ENCODE assay signal across 27 cellular contexts in the genomic region with DNA sequence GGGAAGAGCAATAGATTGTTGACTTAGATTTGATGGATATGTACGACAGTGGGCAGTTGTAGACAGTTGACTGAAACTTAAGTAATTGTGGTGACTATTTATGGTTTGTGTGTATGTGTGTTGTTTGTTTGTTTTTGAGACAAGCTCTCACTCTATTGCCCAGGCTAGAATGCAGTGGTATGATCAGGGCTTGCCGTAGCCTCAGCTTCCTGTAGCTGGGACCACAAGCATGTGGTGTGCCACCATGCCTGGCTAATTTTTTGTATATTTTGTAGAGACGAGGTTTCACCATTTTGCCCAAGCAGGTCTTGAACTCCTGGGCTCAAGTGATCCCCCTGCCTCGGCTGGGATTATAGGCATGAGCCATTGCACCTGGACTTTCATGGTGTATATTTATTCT. TPM values are rescaled to one million over a fixed set of nuclear protein-coding genes. Genes with fewer than 3 reads are reported as not detected.
"Had no signal": no experiment of that assay in that cellular context is flagged by ENCODE, and none has a peak within 500 bp of the region (broad histone marks: within the 10 kb centered on the region; RNA-seq: fewer than 3 reads in every experiment).

No MANE protein-coding gene starts in this region.

- H3K27ac Mint-ChIP-seq: endodermal cell; mesothelial cell of epicardium; stimulated activated memory B cell treated with anti-CD40 and anti-IgM and Interleukin-4, amounts not matched to agents 10 μg/mL and 1 μg/mL and 100 μg/mL, for 72 hours had no signal

- H3K27ac ChIP-seq: dorsolateral prefrontal cortex, epithelial cell of prostate, foreskin keratinocyte, left lung, sigmoid colon, upper lobe of right lung had no signal

- H3K4me3 ChIP-seq: dorsolateral prefrontal cortex, left lung, sigmoid colon, upper lobe of right lung had no signal

- H3K4me1 Mint-ChIP-seq: mesothelial cell of epicardium; stimulated activated memory B cell treated with anti-CD40 and anti-IgM and Interleukin-4, amounts not matched to agents 10 μg/mL and 1 μg/mL and 100 μg/mL, for 72 hours had no signal

- H3K4me3 Mint-ChIP-seq: brain; endodermal cell; mesothelial cell of epicardium; stimulated activated memory B cell treated with anti-CD40 and anti-IgM and Interleukin-4, amounts not matched to agents 10 μg/mL and 1 μg/mL and 100 μg/mL, for 72 hours had no signal

- FAIRE-seq: colon, keratinocyte had no signal

- DNase-seq: activated CD4-positive, alpha-beta T cell treated with anti-CD3 and anti-CD28 coated beads, Interleukin-2, amount 50 U/mL, for 48 hours; activated CD8-positive, alpha-beta memory T cell treated with anti-CD3 and anti-CD28 coated beads, Interleukin-2, amount 50 U/mL, for 48 hours; anterior cingulate cortex; caudate nucleus; dorsolateral prefrontal cortex; endodermal cell; foreskin keratinocyte; glutamatergic neuron; hypothalamus; left lung; occipital lobe; posterior cingulate gyrus; sigmoid colon; stimulated activated CD4-positive, alpha-beta T cell treated with anti-CD3 and anti-CD28 coated beads, Interleukin-4, amount 100 ng/mL, for 24 hours; upper lobe of right lung had no signal

- H3K27me3 Mint-ChIP-seq: brain; stimulated activated memory B cell treated with anti-CD40 and anti-IgM and Interleukin-4, amounts not matched to agents 10 μg/mL and 1 μg/mL and 100 μg/mL, for 72 hours had no signal

- H3K4me1 ChIP-seq: foreskin keratinocyte, left lung, sigmoid colon, upper lobe of right lung had no signal

- H3K27me3 ChIP-seq: dorsolateral prefrontal cortex, foreskin keratinocyte, left lung, sigmoid colon, upper lobe of right lung had no signal

- H3K9me3 ChIP-seq: left lung, sigmoid colon, upper lobe of right lung had no signal

- H3K9me3 Mint-ChIP-seq: brain; endodermal cell; mesothelial cell of epicardium; stimulated activated memory B cell treated with anti-CD40 and anti-IgM and Interleukin-4, amounts not matched to agents 10 μg/mL and 1 μg/mL and 100 μg/mL, for 72 hours had no signal

- ATAC-seq: activated CD4-positive, CD25-positive, alpha-beta regulatory T cell treated with anti-CD3 and anti-CD28 coated beads, Interleukin-2, amount 50 U/mL, for 24 hours; foreskin keratinocyte; left lung; stimulated activated memory B cell treated with anti-CD40 and anti-IgM and Interleukin-4, amounts not matched to agents 10 μg/mL and 1 μg/mL and 100 μg/mL, for 72 hours; upper lobe of right lung had no signal

RNA-seq across cellular contexts. Expression of a gene that starts 14.3 kb away (rescaled TPM):
- polyA plus RNA-seq: neural cell had no signal

RNA-seq across cellular contexts. Expression of a gene that starts 43.7 kb away (rescaled TPM):
- total RNA-seq: fibroblast of lung; foreskin keratinocyte; lung microvascular endothelial cell; mesothelial cell of epicardium; renal cortical epithelial cell; sigmoid colon; T-helper 1 cell treated with Interleukin-12 subunit alpha and Interleukin-12 subunit beta and Interleukin-4 antibody, amounts not matched to agents 30 ng/mL and 1 ng/mL, for 36 hours; upper lobe of right lung had no signal
- polyA plus RNA-seq: fibroblast of lung, foreskin keratinocyte, keratinocyte, neural cell, sigmoid colon had no signal
